8 cellular contexts compared by ENCODE assay signal in genomic region chr9:133114451-133114885, GRCh38. TPM values are rescaled to one million over a fixed set of nuclear protein-coding genes. Genes with fewer than 3 reads are reported as not detected.
DNase-seq lines count a peak whose midpoint lies in the region; ATAC-seq and TF ChIP-seq lines count a peak whose summit lies in the region.

No MANE protein-coding gene starts in this region.

- no peaks in the 10 kb centered on the region for H3K27me3 ChIP-seq in thyroid gland

- peak overlapping the region; percentile 90 for H3K27ac Mint-ChIP-seq in activated CD8-positive, alpha-beta memory T cell treated with anti-CD3 and anti-CD28 coated beads, Interleukin-2, amount 10 ng/mL, durations not matched to agents 7 days and 5 days
- H3K27ac Mint-ChIP-seq in activated T-helper 17 cell treated with anti-CD3 and anti-CD28 coated beads, Interleukin-2, amount 50 U/mL, for 72 hours = peak overlapping the region; percentile 78

- no peak overlapping the region for H3K4me3 ChIP-seq in thyroid gland (replicated peaks in 1 of 3)

- TF ChIP-seq CTCF in thyroid gland (IDR thresholded peaks at IDR 0.05) = no peak

- ATAC-seq in activated CD8-positive, alpha-beta memory T cell treated with anti-CD3 and anti-CD28 coated beads, Interleukin-2, amount 10 ng/mL, durations not matched to agents 7 days and 5 days = no peak
- no peak for ATAC-seq in activated T-helper 17 cell treated with anti-CD3 and anti-CD28 coated beads, Interleukin-2, amount 50 U/mL, for 72 hours (replicated peaks)
- peak; percentile 71 for ATAC-seq in left lobe of liver
- ATAC-seq in HG03025 (IDR thresholded peaks at IDR 0.05; ENCODE audit: low FRiP score, unreplicated experiment) = no peak

- no peak for DNase-seq in activated CD8-positive, alpha-beta memory T cell treated with anti-CD3 and anti-CD28 coated beads, Interleukin-2, amount 10 ng/mL, durations not matched to agents 7 days and 5 days
- DNase-seq in activated CD8-positive, alpha-beta memory T cell treated with anti-CD3 and anti-CD28 coated beads, Interleukin-2, amount 50 U/mL, for 48 hours = no peak
- peak; percentile 87 for DNase-seq in left lobe of liver (ENCODE audit: low spot score)
- peak; percentile 61 to 71 for DNase-seq in thyroid gland
- no peak for DNase-seq in effector CD8-positive, alpha-beta T cell (lab: John Stamatoyannopoulos, UW)
- DNase-seq in NCI-H1105 (lab: John Stamatoyannopoulos, UW) = no peak

- H3K27me3 Mint-ChIP-seq in activated CD8-positive, alpha-beta memory T cell treated with anti-CD3 and anti-CD28 coated beads, Interleukin-2, amount 10 ng/mL, durations not matched to agents 7 days and 5 days = no peaks in the 10 kb centered on the region
- H3K27me3 Mint-ChIP-seq in activated T-helper 17 cell treated with anti-CD3 and anti-CD28 coated beads, Interleukin-2, amount 50 U/mL, for 72 hours = no peaks in the 10 kb centered on the region

- TF ChIP-seq POLR2A in thyroid gland (IDR thresholded peaks at IDR 0.05) = no peak

- no peak overlapping the region for H3K4me3 Mint-ChIP-seq in activated CD8-positive, alpha-beta memory T cell treated with anti-CD3 and anti-CD28 coated beads, Interleukin-2, amount 10 ng/mL, durations not matched to agents 7 days and 5 days
- H3K4me3 Mint-ChIP-seq in activated T-helper 17 cell treated with anti-CD3 and anti-CD28 coated beads, Interleukin-2, amount 50 U/mL, for 72 hours = peak overlapping the region; percentile 85

- intact Hi-C loops in thyroid gland (cut with DNase I) = no loop called here

- H3K9me3 ChIP-seq in thyroid gland = no peaks in the 10 kb centered on the region

- H3K27ac ChIP-seq in thyroid gland = peak overlapping the region; percentile 55 to 78 (median 59)

- H3K36me3 Mint-ChIP-seq in activated CD8-positive, alpha-beta memory T cell treated with anti-CD3 and anti-CD28 coated beads, Interleukin-2, amount 10 ng/mL, durations not matched to agents 7 days and 5 days = peaks cover 7% of the 10 kb centered on the region
- H3K36me3 Mint-ChIP-seq in activated T-helper 17 cell treated with anti-CD3 and anti-CD28 coated beads, Interleukin-2, amount 50 U/mL, for 72 hours (ENCODE audit: low read depth) = peaks cover 69% of the 10 kb centered on the region

- peaks cover 56 to 75% of the 10 kb centered on the region in 2 donors for H3K4me1 ChIP-seq in thyroid gland

- no peaks in the 10 kb centered on the region for H3K9me3 Mint-ChIP-seq in activated CD8-positive, alpha-beta memory T cell treated with anti-CD3 and anti-CD28 coated beads, Interleukin-2, amount 10 ng/mL, durations not matched to agents 7 days and 5 days (ENCODE audit: low read depth)
- no peaks in the 10 kb centered on the region for H3K9me3 Mint-ChIP-seq in activated T-helper 17 cell treated with anti-CD3 and anti-CD28 coated beads, Interleukin-2, amount 50 U/mL, for 72 hours

- H3K4me1 Mint-ChIP-seq in activated CD8-positive, alpha-beta memory T cell treated with anti-CD3 and anti-CD28 coated beads, Interleukin-2, amount 10 ng/mL, durations not matched to agents 7 days and 5 days = peaks cover 67% of the 10 kb centered on the region
- peaks cover 29% of the 10 kb centered on the region for H3K4me1 Mint-ChIP-seq in activated T-helper 17 cell treated with anti-CD3 and anti-CD28 coated beads, Interleukin-2, amount 50 U/mL, for 72 hours

- 0% methylated on average over 1 of the region's 8 CpGs; no CpG with 5 or more reads in 1 of the 2 donors for WGBS in thyroid gland, 2 donors

- CTCF ChIA-PET in activated CD8-positive, alpha-beta memory T cell treated with anti-CD3 and anti-CD28 coated beads, Interleukin-2, amount 10 ng/mL, durations not matched to agents 7 days and 5 days (lab: Charles Lee) = interaction anchor here (1.0 to 25.4 kb wide), 6 partner anchors 12 to 93 kb away, joined by 3 to 505 read pairs (median 5); no protein-coding TSS in a partner anchor

- peaks cover 8 to 11% of the 10 kb centered on the region in 2 donors for H3K36me3 ChIP-seq in thyroid gland

RNA-seq across cellular contexts. Expression of gene RALGDS, which starts 6.6 kb away (rescaled TPM):
- 100 to 1,000 TPM; 103 to 114 TPM for total RNA-seq in activated CD8-positive, alpha-beta memory T cell treated with anti-CD3 and anti-CD28 coated beads, Interleukin-2, amount 10 ng/mL, durations not matched to agents 7 days and 5 days
- 100 to 1,000 TPM; 101 to 156 TPM for total RNA-seq in activated T-helper 17 cell treated with anti-CD3 and anti-CD28 coated beads, Interleukin-2, amount 50 U/mL, for 72 hours
- total RNA-seq in left lobe of liver = 4.7 TPM
- total RNA-seq in thyroid gland = 10 to 100 TPM; 32.2 to 55.3 (median 43.5) TPM

RNA-seq across cellular contexts. Expression of gene GBGT1, which starts 49.2 kb away (rescaled TPM):
- total RNA-seq in activated CD8-positive, alpha-beta memory T cell treated with anti-CD3 and anti-CD28 coated beads, Interleukin-2, amount 10 ng/mL, durations not matched to agents 7 days and 5 days = 1 to 10 TPM; 3.9 to 5.7 TPM
- total RNA-seq in activated T-helper 17 cell treated with anti-CD3 and anti-CD28 coated beads, Interleukin-2, amount 50 U/mL, for 72 hours = 1 to 10 TPM; 2.8 to 7.2 TPM
- 1.2 TPM for total RNA-seq in left lobe of liver
- total RNA-seq in thyroid gland = 10 to 100 TPM; 21.4 to 45.0 (median 25.1) TPM

RNA-seq across cellular contexts. Expression of gene CEL, which starts 52.7 kb away (rescaled TPM):
- 1 to 10 TPM; 1.7 to 1.9 TPM for total RNA-seq in activated CD8-positive, alpha-beta memory T cell treated with anti-CD3 and anti-CD28 coated beads, Interleukin-2, amount 10 ng/mL, durations not matched to agents 7 days and 5 days
- total RNA-seq in activated T-helper 17 cell treated with anti-CD3 and anti-CD28 coated beads, Interleukin-2, amount 50 U/mL, for 72 hours = 1 to 10 TPM; 1.2 to 4.2 TPM
- total RNA-seq in left lobe of liver = 7.7 TPM
- total RNA-seq in thyroid gland = under 1 TPM in 3 of 4 donors, not detected in 1; 0.27 to 0.46 (median 0.33) TPM

Comparison
In these comparisons a context has a peak if more than half of its experiments do, and no peak if none do; other contexts are left out.
1. DNase-seq: peak in left lobe of liver (single experiment) and thyroid gland (2 of 2); none in activated CD8-positive, alpha-beta memory T cell treated with anti-CD3 and anti-CD28 coated beads, Interleukin-2, amount 10 ng/mL, durations not matched to agents 7 days and 5 days (single experiment), activated CD8-positive, alpha-beta memory T cell treated with anti-CD3 and anti-CD28 coated beads, Interleukin-2, amount 50 U/mL, for 48 hours (single experiment), effector CD8-positive, alpha-beta T cell (single experiment) and NCI-H1105 (single experiment).